ENCODE assay signal across 11 cellular contexts in the genomic region with DNA sequence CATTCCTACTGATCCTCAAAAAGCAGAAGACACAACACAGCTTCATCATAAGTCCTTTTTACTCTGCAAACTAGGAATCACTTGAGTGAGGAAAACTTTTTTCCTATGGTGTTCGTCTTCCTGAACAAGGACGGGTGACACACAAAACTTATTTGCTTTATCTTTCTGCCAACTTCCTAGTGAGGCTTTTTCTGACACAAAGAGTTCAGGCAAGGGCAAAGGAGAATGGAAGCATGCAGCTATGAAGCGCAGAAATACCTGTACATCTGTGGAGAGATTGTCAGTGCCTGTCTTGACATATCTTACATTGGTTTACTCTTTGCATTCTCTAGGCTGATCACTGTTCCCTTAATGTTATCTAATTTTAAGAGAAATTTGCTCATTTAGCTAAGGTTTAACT.
"Had no signal": no experiment of that assay in that cellular context is flagged by ENCODE, and none has a peak within 500 bp of the region (broad histone marks: within the 10 kb centered on the region; RNA-seq: fewer than 3 reads in every experiment).

No MANE protein-coding gene starts in this region.

- H3K4me3 ChIP-seq: GM23248, GM23338, HAP-1 had no signal

- H3K36me3 ChIP-seq: HAP-1 had no signal

- H3K9ac ChIP-seq: GM23248 had no signal

- H3K9me3 ChIP-seq: HAP-1 had no signal

- H3K4me2 ChIP-seq: GM23338 had no signal

- H3K27ac ChIP-seq: GM23248 had no signal

- ATAC-seq: GM23338, HCT116 had no signal

- H2AFZ ChIP-seq: GM23248, GM23338 had no signal

- FAIRE-seq: H1, H54 had no signal

- H3K4me1 ChIP-seq: HAP-1 had no signal

- DNase-seq: GM23248, GOT3, H7, H9, HCEC 1CT, HFFc6 had no signal
